ENCODE assay signal across 1 cellular context in the genomic region with DNA sequence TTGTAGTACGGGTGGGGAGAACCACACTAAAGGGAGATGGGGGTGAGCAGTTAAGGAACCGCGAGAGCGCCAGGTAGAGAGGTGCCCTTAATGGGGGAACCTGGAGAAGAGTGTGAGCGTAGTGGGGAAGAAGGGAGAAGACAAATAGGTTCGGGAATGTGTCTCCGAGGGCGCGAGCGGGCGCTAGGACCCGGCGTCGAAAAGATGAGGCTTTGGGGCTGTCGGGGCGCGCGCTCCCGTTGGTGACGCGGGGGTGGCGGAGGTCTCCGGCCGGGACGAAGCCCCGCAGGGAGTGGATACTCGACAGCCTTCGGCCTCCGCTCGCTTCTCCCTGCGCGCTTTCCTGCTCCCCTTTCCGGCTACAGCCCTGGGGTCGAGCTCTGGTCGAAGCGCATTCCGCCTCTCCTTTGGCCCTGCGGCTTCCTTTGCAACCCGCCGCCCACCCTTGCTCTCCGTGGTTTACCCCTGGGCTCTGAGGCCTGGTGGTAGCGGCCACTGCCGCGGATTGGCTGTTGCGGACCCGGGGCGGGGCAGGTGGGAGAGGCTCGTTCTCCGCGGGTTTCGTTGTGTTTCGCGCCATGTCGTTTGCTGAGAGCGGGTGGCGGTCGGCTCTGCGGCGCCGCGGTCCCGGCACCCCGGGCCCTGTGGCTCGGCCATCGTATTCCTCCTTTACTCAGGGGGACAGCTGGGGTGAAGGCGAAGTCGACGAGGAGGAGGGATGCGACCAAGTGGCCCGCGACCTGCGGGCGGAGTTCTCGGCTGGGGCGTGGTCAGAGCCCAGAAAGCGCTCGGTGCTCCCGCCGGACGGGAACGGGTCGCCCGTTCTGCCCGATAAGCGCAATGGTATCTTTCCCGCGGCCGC.
A peak's percentile ranks its signal among the peaks of the same experiment; 100 is the strongest.
TF ChIP-seq lines count a peak whose summit lies in the region.

TSS of gene ARL6IP6 (plus strand) at position 574 of the 862 bp plus-strand sequence. CDS start at position 579, 5 bp downstream.

TF ChIP-seq in HepG2, 621 proteins besides CTCF, POLR2A, EP300 and RAD21 (continued from another document and continues in another):
- TF ChIP-seq FOXC1 (CRISPR knock-in tag; IDR thresholded peaks at IDR 0.05; ENCODE audit: borderline replicate concordance) (peak; percentile 93), PAWR (CRISPR knock-in tag; IDR thresholded peaks at IDR 0.05; ENCODE audit: borderline replicate concordance) (peak; percentile 4; the same call in 1 of the 2 replicates), ZNF253 (CRISPR knock-in tag; IDR thresholded peaks at IDR 0.05; ENCODE audit: borderline replicate concordance) (peak; percentile 81), MAF1 (CRISPR knock-in tag; IDR thresholded peaks at IDR 0.05; ENCODE audit: borderline replicate concordance) (peak; percentile 91; the same call in 1 of the 2 replicates), ZNF468 (CRISPR knock-in tag; IDR thresholded peaks at IDR 0.05) (no peak; the same call in 1 of the 2 replicates), ELF4 (CRISPR knock-in tag; IDR thresholded peaks at IDR 0.05; ENCODE audit: borderline replicate concordance) (peak; percentile 27; the same call in 1 of the 2 replicates), HOMEZ (CRISPR knock-in tag; IDR thresholded peaks at IDR 0.05; ENCODE audit: low read depth) (no peak; the same call in 1 of the 2 replicates), ZBTB40 (IDR thresholded peaks at IDR 0.05) (no peak), ZBTB40 (CRISPR knock-in tag; IDR thresholded peaks at IDR 0.05) (peak; percentile 92), ZC3H13 (CRISPR knock-in tag; IDR thresholded peaks at IDR 0.05) (peak; percentile 89), BATF2 (CRISPR knock-in tag; IDR thresholded peaks at IDR 0.05) (peak; percentile 88), HNF4A (CRISPR knock-in tag; IDR thresholded peaks at IDR 0.05) (no peak; the same call in 1 of the 2 replicates), ZNF256 (CRISPR knock-in tag; conservative IDR thresholded peaks at IDR 0.05) (no peak), ZNF770 (CRISPR knock-in tag; IDR thresholded peaks at IDR 0.05) (peak; percentile 69), ZFP36 (IDR thresholded peaks at IDR 0.05; ENCODE audit: borderline replicate concordance, low read depth, low read length, partially characterized antibody) (no peak), REL (CRISPR knock-in tag; conservative IDR thresholded peaks at IDR 0.05) (peak; percentile 90), MYPOP (CRISPR knock-in tag; IDR thresholded peaks at IDR 0.05) (peak; percentile 97), ZNF44 (CRISPR knock-in tag; IDR thresholded peaks at IDR 0.05) (peak; percentile 88), FOXA1 (IDR thresholded peaks at IDR 0.05) (no peak), FOXA1 (CRISPR knock-in tag; IDR thresholded peaks at IDR 0.05) (peak; percentile 1; the same call in 1 of the 2 replicates), ERF (CRISPR knock-in tag; IDR thresholded peaks at IDR 0.05) (peak; percentile 55; the same call in 1 of the 2 replicates), NCOR1 (IDR thresholded peaks at IDR 0.05; ENCODE audit: borderline replicate concordance, low read length) (0 out of 2 replicates have a peak, but pooled peaks have one; percentile 11), JDP2 (CRISPR knock-in tag; IDR thresholded peaks at IDR 0.05; ENCODE audit: borderline replicate concordance) (no peak), HDAC6 (IDR thresholded peaks at IDR 0.05; ENCODE audit: low read depth, low read length) (no peak), HOXA9 (CRISPR knock-in tag; IDR thresholded peaks at IDR 0.05; ENCODE audit: borderline replicate concordance) (peak; percentile 65), ZNF230 (CRISPR knock-in tag; IDR thresholded peaks at IDR 0.05) (peak; percentile 64), ZFP37 (CRISPR knock-in tag; IDR thresholded peaks at IDR 0.05; ENCODE audit: borderline replicate concordance) (0 out of 2 replicates have a peak, but pooled peaks have one; percentile 53), ATF7-NPFF (CRISPR knock-in tag; IDR thresholded peaks at IDR 0.05; ENCODE audit: low read depth) (peak; percentile 64; the same call in 1 of the 2 replicates), ZNF136 (CRISPR knock-in tag; IDR thresholded peaks at IDR 0.05; ENCODE audit: low read depth) (peak; percentile 33; the same call in 1 of the 2 replicates), FOXP4 (CRISPR knock-in tag; IDR thresholded peaks at IDR 0.05) (no peak), TCF12 (IDR thresholded peaks at IDR 0.05) (no peak), TCF12 (CRISPR knock-in tag; IDR thresholded peaks at IDR 0.05) (peak; percentile 89), YEATS2 (CRISPR knock-in tag; IDR thresholded peaks at IDR 0.05; ENCODE audit: borderline replicate concordance) (peak; percentile 51; the same call in 1 of the 2 replicates), ZNF614 (CRISPR knock-in tag; IDR thresholded peaks at IDR 0.05; ENCODE audit: borderline replicate concordance) (peak; percentile 8; the same call in 1 of the 2 replicates), REPIN1 (CRISPR knock-in tag; IDR thresholded peaks at IDR 0.05; ENCODE audit: borderline replicate concordance, low read depth) (peak; percentile 77), ZNF124 (CRISPR knock-in tag; IDR thresholded peaks at IDR 0.05) (no peak; the same call in 1 of the 2 replicates), ZSCAN30 (CRISPR knock-in tag; IDR thresholded peaks at IDR 0.05) (0 out of 2 replicates have a peak, but pooled peaks have one; percentile 78), SMARCE1 (IDR thresholded peaks at IDR 0.05; ENCODE audit: borderline replicate concordance) (no peak), EED (CRISPR knock-in tag; IDR thresholded peaks at IDR 0.05) (peak; percentile 70; the same call in 1 of the 2 replicates), TMF1 (CRISPR knock-in tag; IDR thresholded peaks at IDR 0.05; ENCODE audit: low read depth) (peak; percentile 54; the same call in 1 of the 2 replicates), GTF3A (CRISPR knock-in tag; conservative IDR thresholded peaks at IDR 0.05) (peak; percentile 86), ZFP36L1 (CRISPR knock-in tag; IDR thresholded peaks at IDR 0.05) (no peak; the same call in 1 of the 2 replicates)
- TF ChIP-seq, protein P1, sequence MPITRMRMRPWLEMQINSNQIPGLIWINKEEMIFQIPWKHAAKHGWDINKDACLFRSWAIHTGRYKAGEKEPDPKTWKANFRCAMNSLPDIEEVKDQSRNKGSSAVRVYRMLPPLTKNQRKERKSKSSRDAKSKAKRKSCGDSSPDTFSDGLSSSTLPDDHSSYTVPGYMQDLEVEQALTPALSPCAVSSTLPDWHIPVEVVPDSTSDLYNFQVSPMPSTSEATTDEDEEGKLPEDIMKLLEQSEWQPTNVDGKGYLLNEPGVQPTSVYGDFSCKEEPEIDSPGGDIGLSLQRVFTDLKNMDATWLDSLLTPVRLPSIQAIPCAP (CRISPR knock-in tag; IDR thresholded peaks at IDR 0.05; ENCODE audit: low read depth): no peak
